ENCODE assay signal across 8 cellular contexts in the genomic region with DNA sequence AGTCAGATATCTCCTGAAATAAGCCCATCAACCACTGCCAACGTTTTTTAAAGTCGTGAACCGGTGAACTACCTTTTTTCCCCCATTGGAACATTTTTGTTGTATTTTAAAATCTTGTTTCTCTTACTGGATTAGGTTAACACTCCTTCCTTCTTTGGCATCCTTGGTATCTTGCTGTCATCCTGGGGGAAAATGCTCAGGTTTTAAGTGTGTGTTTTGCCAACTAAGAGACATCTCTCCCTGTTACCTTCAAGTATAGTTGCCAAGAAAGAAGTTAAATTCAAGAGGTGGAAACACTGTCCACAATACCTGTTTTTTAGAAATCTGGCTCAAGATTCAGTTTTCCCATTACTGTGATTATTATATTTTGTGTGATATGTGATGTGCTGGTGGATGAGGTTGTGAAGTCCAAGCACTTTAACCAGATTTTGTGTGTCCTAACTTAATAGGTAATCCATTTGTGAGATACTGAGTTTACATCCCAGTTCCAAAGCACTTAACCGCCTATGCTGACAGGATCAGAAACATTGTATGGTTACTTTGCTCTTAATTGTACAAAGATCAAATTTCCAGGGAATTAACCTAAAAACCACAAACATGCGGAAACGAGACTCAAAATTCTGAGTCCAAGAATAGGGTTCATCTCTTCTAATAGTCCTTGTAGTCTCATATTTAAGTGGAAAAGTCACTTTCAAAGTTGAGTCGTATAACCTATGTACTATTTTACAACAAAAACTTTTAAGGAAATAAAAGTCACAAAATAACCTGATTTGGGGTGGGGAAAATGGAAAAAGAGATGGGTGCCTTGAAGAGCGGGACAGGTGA. TPM values are rescaled to one million over a fixed set of nuclear protein-coding genes. Genes with fewer than 3 reads are reported as not detected.
DNase-seq lines count a peak whose midpoint lies in the region; ATAC-seq, FAIRE-seq and TF ChIP-seq lines count a peak whose summit lies in the region.

No MANE protein-coding gene starts in this region.

- POLR2A ChIA-PET in HEK293T (lab: Yijun Ruan, JAX), result interaction anchor here (0.9 to 1.0 kb wide), 3 partner anchors 24 to 72 kb away, joined by 3 to 4 read pairs (median 3); no protein-coding TSS in a partner anchor

- FAIRE-seq in RCC 7860 (lab: Jason Lieb, UNC), result peak; percentile 95

- ATAC-seq in GM21737 (IDR thresholded peaks at IDR 0.05; ENCODE audit: unreplicated experiment), result no peak

- CTCF ChIA-PET in HEK293T (lab: Yijun Ruan, JAX), result interaction anchor here (0.6 kb wide), 1 partner anchor 448 kb away, joined by 5 read pairs; no protein-coding TSS in a partner anchor

- H3K9me3 ChIP-seq in esophagus squamous epithelium, result no peaks in the 10 kb centered on the region

- TF ChIP-seq CTCF in GM06990 (IDR thresholded peaks at IDR 0.05; ENCODE audit: insufficient read depth, low read length, poor library complexity, severe bottlenecking) (no peak), esophagus squamous epithelium (IDR thresholded peaks at IDR 0.05) (no peak)

- H3K27ac ChIP-seq in esophagus squamous epithelium, result peak overlapping the region; percentile 98 to 100 (median 100)
- H3K27ac ChIP-seq in rectal smooth muscle tissue (ENCODE audit: low read depth, low read length), result peak overlapping the region; percentile 95

- no peaks in the 10 kb centered on the region for H3K27me3 ChIP-seq in GM06990 (replicated peaks; ENCODE audit: control insufficient read depth, insufficient read depth, low read length)
- H3K27me3 ChIP-seq in esophagus squamous epithelium, result no peaks in the 10 kb centered on the region
- H3K27me3 ChIP-seq in rectal smooth muscle tissue (ENCODE audit: control insufficient read depth, insufficient read depth, low read length), result no peaks in the 10 kb centered on the region

- no peak for TF ChIP-seq POLR2A in esophagus squamous epithelium (IDR thresholded peaks at IDR 0.05)

- H3K4me3 ChIP-seq in GM06990 (replicated peaks; ENCODE audit: low read depth, low read length) (peak overlapping the region; percentile 92), esophagus squamous epithelium (peak overlapping the region; percentile 83 to 99 (median 94)), rectal smooth muscle tissue (ENCODE audit: low read length) (peak overlapping the region; percentile 76)

- DNase-seq in GM06990 (ENCODE audit: extremely low read depth, insufficient read length) (no peak), RCC 7860 (ENCODE audit: low spot score) (peak; percentile 65), esophagus squamous epithelium (lab: John Stamatoyannopoulos, UW) (no peak), HEK293T (ENCODE audit: extremely low spot score) (no peak), cerebellum (ENCODE audit: low spot score) (no peak), NK-92 (lab: John Stamatoyannopoulos, UW; ENCODE audit: unreplicated experiment) (no peak)

- intact Hi-C loops in esophagus squamous epithelium (cut with DNase I), result loop anchor here (10.0 kb wide), 1 partner anchor 68 kb away; no protein-coding TSS in a partner anchor

- H3K4me1 ChIP-seq in esophagus squamous epithelium, result peaks cover 0 to 27% (median 6%) of the 10 kb centered on the region in 3 donors
- H3K4me1 ChIP-seq in rectal smooth muscle tissue (ENCODE audit: control insufficient read depth, insufficient read depth, low read length), result peaks cover 17% of the 10 kb centered on the region

- H3K36me3 ChIP-seq in GM06990 (ENCODE audit: control insufficient read depth, insufficient read depth, low read length) (no peaks in the 10 kb centered on the region), esophagus squamous epithelium (no peaks in the 10 kb centered on the region), rectal smooth muscle tissue (ENCODE audit: control insufficient read depth, insufficient read depth, low read length) (no peaks in the 10 kb centered on the region)

- peak overlapping the region; percentile 82 for H3K9ac ChIP-seq in rectal smooth muscle tissue (ENCODE audit: low read length)

- WGBS in esophagus squamous epithelium, 2 donors, result 46% methylated on average over 8 of the region's 8 CpGs

TF ChIP-seq in HEK293T, 16 proteins besides CTCF, POLR2A, EP300 and RAD21:
- no peak for TF ChIP-seq BHLHE40 (IDR thresholded peaks at IDR 0.05; ENCODE audit: borderline replicate concordance)
- TF ChIP-seq L3MBTL2 (conservative IDR thresholded peaks at IDR 0.05), result no peak
- TF ChIP-seq NFRKB (IDR thresholded peaks at IDR 0.05), result no peak
- no peak for TF ChIP-seq FOXM1 (IDR thresholded peaks at IDR 0.05; ENCODE audit: borderline replicate concordance)
- no peak for TF ChIP-seq FOXA1 (IDR thresholded peaks at IDR 0.05)
- TF ChIP-seq CTBP1 (IDR thresholded peaks at IDR 0.05; ENCODE audit: borderline replicate concordance), result no peak
- TF ChIP-seq ZNF384 (IDR thresholded peaks at IDR 0.05), result no peak
- no peak for TF ChIP-seq ELF4 (IDR thresholded peaks at IDR 0.05)
- no peak for TF ChIP-seq HDGF (IDR thresholded peaks at IDR 0.05; ENCODE audit: borderline replicate concordance)
- no peak for TF ChIP-seq PKNOX1 (IDR thresholded peaks at IDR 0.05)
- no peak for TF ChIP-seq SUZ12 (IDR thresholded peaks at IDR 0.05)
- TF ChIP-seq FOXK2 (IDR thresholded peaks at IDR 0.05), result no peak
- TF ChIP-seq ARNT (IDR thresholded peaks at IDR 0.05), result no peak

RNA-seq across cellular contexts. Expression of gene SP3, which starts 1.3 kb away (rescaled TPM):
- total RNA-seq in esophagus squamous epithelium, result 10 to 100 TPM; 41.3 to 97.8 (median 67.6) TPM
- total RNA-seq in cerebellum, result 137 TPM
